ENCODE assay signal across 2 cellular contexts in the genomic region with DNA sequence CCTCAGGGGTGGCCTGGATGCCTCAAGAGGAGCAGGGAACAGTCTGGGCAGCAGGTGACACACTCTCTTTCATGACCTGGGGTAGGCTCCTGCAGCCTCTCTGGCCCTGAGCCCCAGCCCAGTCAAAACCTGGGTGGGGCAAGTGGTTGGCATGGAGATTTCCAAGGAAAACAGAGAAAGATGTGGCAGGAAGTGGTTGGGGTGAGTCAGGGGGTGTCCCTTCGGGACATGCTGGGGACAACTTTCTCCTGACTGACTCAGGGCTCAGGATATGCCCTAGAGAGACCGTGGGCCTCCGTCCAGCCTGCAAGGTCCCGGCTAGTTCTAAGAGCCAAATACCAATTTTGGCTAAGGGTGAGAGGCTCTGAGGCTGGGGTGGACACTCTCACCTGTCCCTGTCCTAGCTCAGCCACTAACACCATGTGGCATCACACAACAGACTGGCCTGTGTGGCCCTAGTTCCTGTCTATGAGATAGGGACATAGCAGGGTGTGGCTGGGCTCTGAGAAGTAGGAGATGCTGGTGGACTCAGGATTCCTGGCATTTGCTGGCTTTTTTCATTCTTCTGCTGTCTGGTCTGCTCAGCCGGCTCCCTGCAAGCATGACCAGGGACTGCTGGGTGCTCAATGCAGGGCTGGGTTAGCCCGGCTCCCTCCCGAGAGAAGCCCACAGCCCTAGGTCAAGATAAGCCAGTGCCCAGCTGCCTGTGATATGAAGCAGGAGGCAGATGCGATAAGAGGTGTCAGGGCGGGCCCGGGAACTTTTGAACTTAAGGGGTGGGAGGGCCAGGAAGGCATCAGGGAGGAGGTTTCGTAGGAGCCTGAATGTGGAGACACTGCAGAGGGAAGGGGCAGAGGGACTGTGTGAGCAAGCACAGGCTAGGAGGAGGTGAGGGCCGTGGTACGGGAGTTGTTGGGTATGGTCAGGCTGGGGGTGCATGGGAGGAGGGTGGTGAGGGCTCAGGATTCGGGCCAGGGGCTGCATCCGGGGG.
TF ChIP-seq lines count a peak whose summit lies in the region.

No MANE protein-coding gene starts in this region.

TF ChIP-seq in A549, 52 proteins besides CTCF, POLR2A, EP300 and RAD21 (continued from another document):
- TF ChIP-seq, protein P1, sequence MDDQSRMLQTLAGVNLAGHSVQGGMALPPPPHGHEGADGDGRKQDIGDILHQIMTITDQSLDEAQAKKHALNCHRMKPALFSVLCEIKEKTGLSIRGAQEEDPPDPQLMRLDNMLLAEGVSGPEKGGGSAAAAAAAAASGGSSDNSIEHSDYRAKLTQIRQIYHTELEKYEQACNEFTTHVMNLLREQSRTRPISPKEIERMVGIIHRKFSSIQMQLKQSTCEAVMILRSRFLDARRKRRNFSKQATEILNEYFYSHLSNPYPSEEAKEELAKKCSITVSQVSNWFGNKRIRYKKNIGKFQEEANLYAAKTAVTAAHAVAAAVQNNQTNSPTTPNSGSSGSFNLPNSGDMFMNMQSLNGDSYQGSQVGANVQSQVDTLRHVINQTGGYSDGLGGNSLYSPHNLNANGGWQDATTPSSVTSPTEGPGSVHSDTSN (IDR thresholded peaks at IDR 0.05) = no peak
- no peak for TF ChIP-seq NR3C1 (IDR thresholded peaks at IDR 0.05)
- no peak for TF ChIP-seq NFE2L2 (conservative IDR thresholded peaks at IDR 0.05; ENCODE audit: low read length)
- no peak for TF ChIP-seq ESRRA (IDR thresholded peaks at IDR 0.05; ENCODE audit: borderline replicate concordance, low read length)
- no peak for TF ChIP-seq MYC (IDR thresholded peaks at IDR 0.05; ENCODE audit: borderline replicate concordance, low read length)
- TF ChIP-seq, protein P2, sequence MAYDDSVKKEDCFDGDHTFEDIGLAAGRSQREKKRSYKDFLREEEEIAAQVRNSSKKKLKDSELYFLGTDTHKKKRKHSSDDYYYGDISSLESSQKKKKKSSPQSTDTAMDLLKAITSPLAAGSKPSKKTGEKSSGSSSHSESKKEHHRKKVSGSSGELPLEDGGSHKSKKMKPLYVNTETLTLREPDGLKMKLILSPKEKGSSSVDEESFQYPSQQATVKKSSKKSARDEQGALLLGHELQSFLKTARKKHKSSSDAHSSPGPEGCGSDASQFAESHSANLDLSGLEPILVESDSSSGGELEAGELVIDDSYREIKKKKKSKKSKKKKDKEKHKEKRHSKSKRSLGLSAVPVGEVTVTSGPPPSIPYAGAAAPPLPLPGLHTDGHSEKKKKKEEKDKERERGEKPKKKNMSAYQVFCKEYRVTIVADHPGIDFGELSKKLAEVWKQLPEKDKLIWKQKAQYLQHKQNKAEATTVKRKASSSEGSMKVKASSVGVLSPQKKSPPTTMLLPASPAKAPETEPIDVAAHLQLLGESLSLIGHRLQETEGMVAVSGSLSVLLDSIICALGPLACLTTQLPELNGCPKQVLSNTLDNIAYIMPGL (CRISPR knock-in tag; IDR thresholded peaks at IDR 0.05; ENCODE audit: borderline replicate concordance) = no peak
- TF ChIP-seq, protein P3, sequence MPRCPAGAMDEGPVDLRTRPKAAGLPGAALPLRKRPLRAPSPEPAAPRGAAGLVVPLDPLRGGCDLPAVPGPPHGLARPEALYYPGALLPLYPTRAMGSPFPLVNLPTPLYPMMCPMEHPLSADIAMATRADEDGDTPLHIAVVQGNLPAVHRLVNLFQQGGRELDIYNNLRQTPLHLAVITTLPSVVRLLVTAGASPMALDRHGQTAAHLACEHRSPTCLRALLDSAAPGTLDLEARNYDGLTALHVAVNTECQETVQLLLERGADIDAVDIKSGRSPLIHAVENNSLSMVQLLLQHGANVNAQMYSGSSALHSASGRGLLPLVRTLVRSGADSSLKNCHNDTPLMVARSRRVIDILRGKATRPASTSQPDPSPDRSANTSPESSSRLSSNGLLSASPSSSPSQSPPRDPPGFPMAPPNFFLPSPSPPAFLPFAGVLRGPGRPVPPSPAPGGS (IDR thresholded peaks at IDR 0.05) = no peak
- no peak for TF ChIP-seq TFCP2L1 (CRISPR knock-in tag; IDR thresholded peaks at IDR 0.05)
TF ChIP-seq in A549: peak in this region for 0.

TF ChIP-seq in WTC11, 78 proteins besides CTCF, POLR2A, EP300 and RAD21 (continued from another document):
- TF ChIP-seq, protein P4, sequence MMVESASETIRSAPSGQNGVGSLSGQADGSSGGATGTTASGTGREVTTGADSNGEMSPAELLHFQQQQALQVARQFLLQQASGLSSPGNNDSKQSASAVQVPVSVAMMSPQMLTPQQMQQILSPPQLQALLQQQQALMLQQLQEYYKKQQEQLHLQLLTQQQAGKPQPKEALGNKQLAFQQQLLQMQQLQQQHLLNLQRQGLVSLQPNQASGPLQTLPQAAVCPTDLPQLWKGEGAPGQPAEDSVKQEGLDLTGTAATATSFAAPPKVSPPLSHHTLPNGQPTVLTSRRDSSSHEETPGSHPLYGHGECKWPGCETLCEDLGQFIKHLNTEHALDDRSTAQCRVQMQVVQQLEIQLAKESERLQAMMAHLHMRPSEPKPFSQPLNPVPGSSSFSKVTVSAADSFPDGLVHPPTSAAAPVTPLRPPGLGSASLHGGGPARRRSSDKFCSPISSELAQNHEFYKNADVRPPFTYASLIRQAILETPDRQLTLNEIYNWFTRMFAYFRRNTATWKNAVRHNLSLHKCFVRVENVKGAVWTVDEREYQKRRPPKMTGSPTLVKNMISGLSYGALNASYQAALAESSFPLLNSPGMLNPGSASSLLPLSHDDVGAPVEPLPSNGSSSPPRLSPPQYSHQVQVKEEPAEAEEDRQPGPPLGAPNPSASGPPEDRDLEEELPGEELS (CRISPR knock-in tag; IDR thresholded peaks at IDR 0.05) = no peak
- TF ChIP-seq, protein P5, sequence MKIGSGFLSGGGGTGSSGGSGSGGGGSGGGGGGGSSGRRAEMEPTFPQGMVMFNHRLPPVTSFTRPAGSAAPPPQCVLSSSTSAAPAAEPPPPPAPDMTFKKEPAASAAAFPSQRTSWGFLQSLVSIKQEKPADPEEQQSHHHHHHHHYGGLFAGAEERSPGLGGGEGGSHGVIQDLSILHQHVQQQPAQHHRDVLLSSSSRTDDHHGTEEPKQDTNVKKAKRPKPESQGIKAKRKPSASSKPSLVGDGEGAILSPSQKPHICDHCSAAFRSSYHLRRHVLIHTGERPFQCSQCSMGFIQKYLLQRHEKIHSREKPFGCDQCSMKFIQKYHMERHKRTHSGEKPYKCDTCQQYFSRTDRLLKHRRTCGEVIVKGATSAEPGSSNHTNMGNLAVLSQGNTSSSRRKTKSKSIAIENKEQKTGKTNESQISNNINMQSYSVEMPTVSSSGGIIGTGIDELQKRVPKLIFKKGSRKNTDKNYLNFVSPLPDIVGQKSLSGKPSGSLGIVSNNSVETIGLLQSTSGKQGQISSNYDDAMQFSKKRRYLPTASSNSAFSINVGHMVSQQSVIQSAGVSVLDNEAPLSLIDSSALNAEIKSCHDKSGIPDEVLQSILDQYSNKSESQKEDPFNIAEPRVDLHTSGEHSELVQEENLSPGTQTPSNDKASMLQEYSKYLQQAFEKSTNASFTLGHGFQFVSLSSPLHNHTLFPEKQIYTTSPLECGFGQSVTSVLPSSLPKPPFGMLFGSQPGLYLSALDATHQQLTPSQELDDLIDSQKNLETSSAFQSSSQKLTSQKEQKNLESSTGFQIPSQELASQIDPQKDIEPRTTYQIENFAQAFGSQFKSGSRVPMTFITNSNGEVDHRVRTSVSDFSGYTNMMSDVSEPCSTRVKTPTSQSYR (CRISPR knock-in tag; IDR thresholded peaks at IDR 0.05) = no peak
- no peak for TF ChIP-seq ATF1 (CRISPR knock-in tag; IDR thresholded peaks at IDR 0.05)
- TF ChIP-seq CBFB (CRISPR knock-in tag; IDR thresholded peaks at IDR 0.05; ENCODE audit: low read depth) = no peak
- TF ChIP-seq, protein P6, sequence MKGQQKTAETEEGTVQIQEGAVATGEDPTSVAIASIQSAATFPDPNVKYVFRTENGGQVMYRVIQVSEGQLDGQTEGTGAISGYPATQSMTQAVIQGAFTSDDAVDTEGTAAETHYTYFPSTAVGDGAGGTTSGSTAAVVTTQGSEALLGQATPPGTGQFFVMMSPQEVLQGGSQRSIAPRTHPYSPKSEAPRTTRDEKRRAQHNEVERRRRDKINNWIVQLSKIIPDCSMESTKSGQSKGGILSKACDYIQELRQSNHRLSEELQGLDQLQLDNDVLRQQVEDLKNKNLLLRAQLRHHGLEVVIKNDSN (CRISPR knock-in tag; IDR thresholded peaks at IDR 0.05) = no peak
- TF ChIP-seq NFE2L1 (CRISPR knock-in tag; IDR thresholded peaks at IDR 0.05) = no peak
- TF ChIP-seq, protein P7, sequence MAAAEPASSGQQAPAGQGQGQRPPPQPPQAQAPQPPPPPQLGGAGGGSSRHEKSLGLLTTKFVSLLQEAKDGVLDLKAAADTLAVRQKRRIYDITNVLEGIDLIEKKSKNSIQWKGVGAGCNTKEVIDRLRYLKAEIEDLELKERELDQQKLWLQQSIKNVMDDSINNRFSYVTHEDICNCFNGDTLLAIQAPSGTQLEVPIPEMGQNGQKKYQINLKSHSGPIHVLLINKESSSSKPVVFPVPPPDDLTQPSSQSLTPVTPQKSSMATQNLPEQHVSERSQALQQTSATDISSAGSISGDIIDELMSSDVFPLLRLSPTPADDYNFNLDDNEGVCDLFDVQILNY (CRISPR knock-in tag; IDR thresholded peaks at IDR 0.05) = no peak
- TF ChIP-seq, protein P8, sequence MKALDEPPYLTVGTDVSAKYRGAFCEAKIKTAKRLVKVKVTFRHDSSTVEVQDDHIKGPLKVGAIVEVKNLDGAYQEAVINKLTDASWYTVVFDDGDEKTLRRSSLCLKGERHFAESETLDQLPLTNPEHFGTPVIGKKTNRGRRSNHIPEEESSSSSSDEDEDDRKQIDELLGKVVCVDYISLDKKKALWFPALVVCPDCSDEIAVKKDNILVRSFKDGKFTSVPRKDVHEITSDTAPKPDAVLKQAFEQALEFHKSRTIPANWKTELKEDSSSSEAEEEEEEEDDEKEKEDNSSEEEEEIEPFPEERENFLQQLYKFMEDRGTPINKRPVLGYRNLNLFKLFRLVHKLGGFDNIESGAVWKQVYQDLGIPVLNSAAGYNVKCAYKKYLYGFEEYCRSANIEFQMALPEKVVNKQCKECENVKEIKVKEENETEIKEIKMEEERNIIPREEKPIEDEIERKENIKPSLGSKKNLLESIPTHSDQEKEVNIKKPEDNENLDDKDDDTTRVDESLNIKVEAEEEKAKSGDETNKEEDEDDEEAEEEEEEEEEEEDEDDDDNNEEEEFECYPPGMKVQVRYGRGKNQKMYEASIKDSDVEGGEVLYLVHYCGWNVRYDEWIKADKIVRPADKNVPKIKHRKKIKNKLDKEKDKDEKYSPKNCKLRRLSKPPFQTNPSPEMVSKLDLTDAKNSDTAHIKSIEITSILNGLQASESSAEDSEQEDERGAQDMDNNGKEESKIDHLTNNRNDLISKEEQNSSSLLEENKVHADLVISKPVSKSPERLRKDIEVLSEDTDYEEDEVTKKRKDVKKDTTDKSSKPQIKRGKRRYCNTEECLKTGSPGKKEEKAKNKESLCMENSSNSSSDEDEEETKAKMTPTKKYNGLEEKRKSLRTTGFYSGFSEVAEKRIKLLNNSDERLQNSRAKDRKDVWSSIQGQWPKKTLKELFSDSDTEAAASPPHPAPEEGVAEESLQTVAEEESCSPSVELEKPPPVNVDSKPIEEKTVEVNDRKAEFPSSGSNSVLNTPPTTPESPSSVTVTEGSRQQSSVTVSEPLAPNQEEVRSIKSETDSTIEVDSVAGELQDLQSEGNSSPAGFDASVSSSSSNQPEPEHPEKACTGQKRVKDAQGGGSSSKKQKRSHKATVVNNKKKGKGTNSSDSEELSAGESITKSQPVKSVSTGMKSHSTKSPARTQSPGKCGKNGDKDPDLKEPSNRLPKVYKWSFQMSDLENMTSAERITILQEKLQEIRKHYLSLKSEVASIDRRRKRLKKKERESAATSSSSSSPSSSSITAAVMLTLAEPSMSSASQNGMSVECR (CRISPR knock-in tag; IDR thresholded peaks at IDR 0.05; ENCODE audit: borderline replicate concordance) = no peak
- TF ChIP-seq, protein P9, sequence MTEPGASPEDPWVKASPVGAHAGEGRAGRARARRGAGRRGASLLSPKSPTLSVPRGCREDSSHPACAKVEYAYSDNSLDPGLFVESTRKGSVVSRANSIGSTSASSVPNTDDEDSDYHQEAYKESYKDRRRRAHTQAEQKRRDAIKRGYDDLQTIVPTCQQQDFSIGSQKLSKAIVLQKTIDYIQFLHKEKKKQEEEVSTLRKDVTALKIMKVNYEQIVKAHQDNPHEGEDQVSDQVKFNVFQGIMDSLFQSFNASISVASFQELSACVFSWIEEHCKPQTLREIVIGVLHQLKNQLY (CRISPR knock-in tag; IDR thresholded peaks at IDR 0.05) = no peak
- TF ChIP-seq GABPB1 (CRISPR knock-in tag; IDR thresholded peaks at IDR 0.05) = no peak
- no peak for TF ChIP-seq ZNF396 (CRISPR knock-in tag; IDR thresholded peaks at IDR 0.05; ENCODE audit: borderline replicate concordance)
- TF ChIP-seq IRF2 (CRISPR knock-in tag; IDR thresholded peaks at IDR 0.05; ENCODE audit: borderline replicate concordance, low read depth) = no peak
- TF ChIP-seq ETV6 (CRISPR knock-in tag; IDR thresholded peaks at IDR 0.05) = no peak
- TF ChIP-seq, protein P10, sequence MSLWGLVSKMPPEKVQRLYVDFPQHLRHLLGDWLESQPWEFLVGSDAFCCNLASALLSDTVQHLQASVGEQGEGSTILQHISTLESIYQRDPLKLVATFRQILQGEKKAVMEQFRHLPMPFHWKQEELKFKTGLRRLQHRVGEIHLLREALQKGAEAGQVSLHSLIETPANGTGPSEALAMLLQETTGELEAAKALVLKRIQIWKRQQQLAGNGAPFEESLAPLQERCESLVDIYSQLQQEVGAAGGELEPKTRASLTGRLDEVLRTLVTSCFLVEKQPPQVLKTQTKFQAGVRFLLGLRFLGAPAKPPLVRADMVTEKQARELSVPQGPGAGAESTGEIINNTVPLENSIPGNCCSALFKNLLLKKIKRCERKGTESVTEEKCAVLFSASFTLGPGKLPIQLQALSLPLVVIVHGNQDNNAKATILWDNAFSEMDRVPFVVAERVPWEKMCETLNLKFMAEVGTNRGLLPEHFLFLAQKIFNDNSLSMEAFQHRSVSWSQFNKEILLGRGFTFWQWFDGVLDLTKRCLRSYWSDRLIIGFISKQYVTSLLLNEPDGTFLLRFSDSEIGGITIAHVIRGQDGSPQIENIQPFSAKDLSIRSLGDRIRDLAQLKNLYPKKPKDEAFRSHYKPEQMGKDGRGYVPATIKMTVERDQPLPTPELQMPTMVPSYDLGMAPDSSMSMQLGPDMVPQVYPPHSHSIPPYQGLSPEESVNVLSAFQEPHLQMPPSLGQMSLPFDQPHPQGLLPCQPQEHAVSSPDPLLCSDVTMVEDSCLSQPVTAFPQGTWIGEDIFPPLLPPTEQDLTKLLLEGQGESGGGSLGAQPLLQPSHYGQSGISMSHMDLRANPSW (CRISPR knock-in tag; conservative IDR thresholded peaks at IDR 0.05; ENCODE audit: low read depth) = no peak
- no peak for TF ChIP-seq ZNF416 (CRISPR knock-in tag; IDR thresholded peaks at IDR 0.05)
- TF ChIP-seq MYBL2 (CRISPR knock-in tag; IDR thresholded peaks at IDR 0.05) = no peak
